2 cellular contexts compared by ENCODE assay signal in genomic region chr15:67785431-67785830, GRCh38.
TF ChIP-seq lines count a peak whose summit lies in the region.

No MANE protein-coding gene starts in this region.

TF ChIP-seq in HepG2, 621 proteins besides CTCF, POLR2A, EP300 and RAD21:
- TF ChIP-seq SALL1 (CRISPR knock-in tag; IDR thresholded peaks at IDR 0.05) (0 out of 2 replicates have a peak, but pooled peaks have one; percentile 8), GABPA (IDR thresholded peaks at IDR 0.05; ENCODE audit: low read depth, low read length) (no peak), GABPA (CRISPR knock-in tag; IDR thresholded peaks at IDR 0.05; ENCODE audit: low read depth) (no peak)

TF ChIP-seq in K562, 482 proteins besides CTCF, POLR2A, EP300 and RAD21:
- TF ChIP-seq ZNF696 (CRISPR knock-in tag; conservative IDR thresholded peaks at IDR 0.05) (no peak), NFIC (IDR thresholded peaks at IDR 0.05) (peak; percentile 57), KDM5B (IDR thresholded peaks at IDR 0.05; ENCODE audit: insufficient replicate concordance, low read depth, low read length) (no peak), ZC3H11A (IDR thresholded peaks at IDR 0.05; ENCODE audit: low read depth, low read length) (no peak)
